ENCODE assay signal across 1 cellular context in the genomic region with DNA sequence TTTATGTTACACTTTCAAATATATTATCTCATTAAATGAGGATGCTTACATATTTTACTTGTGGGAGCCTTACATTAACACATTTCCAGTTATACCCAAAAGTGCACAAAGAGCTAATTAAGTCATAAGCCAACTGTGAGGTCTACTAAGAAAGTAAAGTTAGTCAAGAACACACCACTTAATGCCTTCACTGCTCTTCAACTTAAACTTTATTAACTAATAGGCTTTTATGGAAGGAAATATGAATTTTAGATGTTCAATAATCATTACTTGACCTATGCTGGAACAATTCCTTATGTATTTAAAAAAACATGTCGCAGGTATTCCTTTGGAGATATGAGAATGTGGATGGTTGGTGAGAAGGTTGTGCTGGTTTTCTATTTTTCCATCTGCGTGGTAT.
TF ChIP-seq lines count a peak whose summit lies in the region.

No MANE protein-coding gene starts in this region.

TF ChIP-seq in GM23338, 12 proteins besides CTCF, POLR2A, EP300 and RAD21 (continued from another document):
- no peak for TF ChIP-seq ZNF462 (CRISPR knock-in tag; IDR thresholded peaks at IDR 0.05)
- TF ChIP-seq, protein P1, sequence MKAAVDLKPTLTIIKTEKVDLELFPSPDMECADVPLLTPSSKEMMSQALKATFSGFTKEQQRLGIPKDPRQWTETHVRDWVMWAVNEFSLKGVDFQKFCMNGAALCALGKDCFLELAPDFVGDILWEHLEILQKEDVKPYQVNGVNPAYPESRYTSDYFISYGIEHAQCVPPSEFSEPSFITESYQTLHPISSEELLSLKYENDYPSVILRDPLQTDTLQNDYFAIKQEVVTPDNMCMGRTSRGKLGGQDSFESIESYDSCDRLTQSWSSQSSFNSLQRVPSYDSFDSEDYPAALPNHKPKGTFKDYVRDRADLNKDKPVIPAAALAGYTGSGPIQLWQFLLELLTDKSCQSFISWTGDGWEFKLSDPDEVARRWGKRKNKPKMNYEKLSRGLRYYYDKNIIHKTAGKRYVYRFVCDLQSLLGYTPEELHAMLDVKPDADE (IDR thresholded peaks at IDR 0.05), result no peak
- TF ChIP-seq REST (IDR thresholded peaks at IDR 0.05; ENCODE audit: unreplicated experiment), result no peak
- no peak for TF ChIP-seq EZH2phosphoT487 (IDR thresholded peaks at IDR 0.05; ENCODE audit: unreplicated experiment)
